ENCODE assay signal across 20 cellular contexts in the genomic region with DNA sequence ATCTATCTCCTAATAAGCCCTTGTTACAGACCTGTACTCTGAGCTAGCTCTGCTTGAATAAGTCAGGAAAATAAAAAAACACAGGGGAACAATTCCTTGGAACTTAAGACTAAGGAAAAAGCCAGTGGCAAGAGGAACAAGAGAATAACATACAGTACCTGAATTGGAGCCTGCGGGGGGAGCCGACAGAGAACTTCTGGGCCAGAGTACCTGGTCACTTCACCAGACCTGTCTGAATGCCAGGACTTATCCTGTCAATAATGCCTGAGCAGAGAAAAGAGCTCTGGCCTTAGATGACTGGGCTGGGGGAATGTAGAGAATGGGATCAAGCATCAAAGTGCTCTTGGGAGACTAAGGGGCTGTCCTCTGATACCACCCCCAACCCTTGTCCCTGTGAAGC. TPM values are rescaled to one million over a fixed set of nuclear protein-coding genes. Genes with fewer than 3 reads are reported as not detected.
A peak's percentile ranks its signal among the peaks of the same experiment; 100 is the strongest.
DNase-seq lines count a peak whose midpoint lies in the region; ATAC-seq, FAIRE-seq and TF ChIP-seq lines count a peak whose summit lies in the region.
"Had no signal": no experiment of that assay in that cellular context is flagged by ENCODE, and none has a peak within 500 bp of the region (broad histone marks: within the 10 kb centered on the region; RNA-seq: fewer than 3 reads in every experiment).

No MANE protein-coding gene starts in this region.

- no peaks in the 10 kb centered on the region for H3K27me3 ChIP-seq in CD8-positive, alpha-beta memory T cell (ENCODE audit: insufficient read depth, low read length, poor library complexity, severe bottlenecking)
- no peaks in the 10 kb centered on the region for H3K27me3 ChIP-seq in gastroesophageal sphincter
- H3K27me3 ChIP-seq: SJSA1, transverse colon had no signal

- H3K4me3 Mint-ChIP-seq in CD8-positive, alpha-beta memory T cell: no peak overlapping the region
- no peak overlapping the region for H3K4me3 Mint-ChIP-seq in T-cell
- H3K4me3 Mint-ChIP-seq in stimulated activated effector memory CD8-positive, alpha-beta T cell treated with anti-CD3 and anti-CD28 coated beads, Interleukin-12 subunit alpha, Interleukin-12 subunit beta, amount 100 ng/mL, for 72 hours: no peak overlapping the region
- H3K4me3 Mint-ChIP-seq: H9; T-helper 1 cell treated with Interleukin-12 subunit alpha and Interleukin-12 subunit beta and Interleukin-4 antibody, amounts not matched to agents 30 μg/mL and 1 μg/mL, for 36 hours had no signal

- no peaks in the 10 kb centered on the region for H3K9me3 Mint-ChIP-seq in CD8-positive, alpha-beta memory T cell
- H3K9me3 Mint-ChIP-seq in T-cell: no peaks in the 10 kb centered on the region
- no peaks in the 10 kb centered on the region for H3K9me3 Mint-ChIP-seq in stimulated activated effector memory CD8-positive, alpha-beta T cell treated with anti-CD3 and anti-CD28 coated beads, Interleukin-12 subunit alpha, Interleukin-12 subunit beta, amount 100 ng/mL, for 72 hours
- H3K9me3 Mint-ChIP-seq: H9; T-helper 1 cell treated with Interleukin-12 subunit alpha and Interleukin-12 subunit beta and Interleukin-4 antibody, amounts not matched to agents 30 μg/mL and 1 μg/mL, for 36 hours had no signal

- no peak overlapping the region for H3K4me3 ChIP-seq in CD8-positive, alpha-beta memory T cell (ENCODE audit: low read length)
- H3K4me3 ChIP-seq in gastroesophageal sphincter: no peak overlapping the region
- no peak overlapping the region for H3K4me3 ChIP-seq in kidney (ENCODE audit: low read length in 2 of 2)
- H3K4me3 ChIP-seq: SJSA1, transverse colon had no signal

- no peak for TF ChIP-seq EP300 in gastroesophageal sphincter (IDR thresholded peaks at IDR 0.05)

- FAIRE-seq in kidney (lab: Jason Lieb, UNC): no peak
- FAIRE-seq: GM12891 had no signal

- no peak for DNase-seq in CD8-positive, alpha-beta memory T cell
- DNase-seq in T-cell (no peak), NCI-H446 (lab: John Stamatoyannopoulos, UW) (no peak), kidney (no peak)
- DNase-seq in stimulated activated effector memory CD8-positive, alpha-beta T cell treated with anti-CD3 and anti-CD28 coated beads, Interleukin-12 subunit alpha, Interleukin-12 subunit beta, amount 100 ng/mL, for 72 hours (ENCODE audit: low spot score in 2 of 2): no peak
- DNase-seq in stimulated activated CD4-positive, alpha-beta T cell treated with anti-CD3 and anti-CD28 coated beads, Interleukin-12 subunit alpha, Interleukin-12 subunit beta, amount 100 ng/mL, for 4 hours: no peak
- DNase-seq: activated CD4-positive, alpha-beta T cell treated with anti-CD3 and anti-CD28 coated beads, Interleukin-2, amount 50 U/mL, for 1 hour; activated effector memory CD4-positive, alpha-beta T cell treated with anti-CD3 and anti-CD28 coated beads, Interleukin-2, amount 50 U/mL, for 16 hours; cerebellar nuclear complex; NCI-H1048; NCI-H2029 had no signal

- TF ChIP-seq CTCF in gastroesophageal sphincter (IDR thresholded peaks at IDR 0.05): no peak
- TF ChIP-seq CTCF in kidney (IDR thresholded peaks at IDR 0.05; ENCODE audit: borderline replicate concordance, extremely low read depth, insufficient read depth): no peak

- CTCF ChIA-PET in CD8-positive, alpha-beta memory T cell (lab: Charles Lee): interaction anchor here (1.1 to 1.8 kb wide), 6 partner anchors 15 to 71 kb away, joined by 4 to 7 read pairs (median 4); no protein-coding TSS in a partner anchor
- CTCF ChIA-PET in T-cell (lab: Charles Lee): interaction anchor here in 1 of 2 donors (1.0 kb wide), 1 partner anchor 9 kb away, joined by 3 read pairs; no protein-coding TSS in a partner anchor

- ATAC-seq in T-cell (replicated peaks in 1 of 4) (no peak), gastroesophageal sphincter (no peak), GM18511 (IDR thresholded peaks at IDR 0.05; ENCODE audit: unreplicated experiment) (no peak)
- no peak for ATAC-seq in stimulated activated effector memory CD8-positive, alpha-beta T cell treated with anti-CD3 and anti-CD28 coated beads, Interleukin-12 subunit alpha, Interleukin-12 subunit beta, amount 100 ng/mL, for 72 hours

- H3K4me1 ChIP-seq in CD8-positive, alpha-beta memory T cell (ENCODE audit: insufficient read depth, low read length): no peaks in the 10 kb centered on the region
- H3K4me1 ChIP-seq in gastroesophageal sphincter (peaks cover 6 to 44% (median 25%) of the 10 kb centered on the region in 3 donors), kidney (ENCODE audit: control insufficient read depth in 1 of 2, insufficient read depth in 1 of 2, low read depth in 1 of 2, low read length in 2 of 2) (peaks cover 3 to 5% of the 10 kb centered on the region in 2 donors)

- intact Hi-C loops in kidney (cut with DNase I): no loop called here

- TF ChIP-seq POLR2A in gastroesophageal sphincter (IDR thresholded peaks at IDR 0.05): no peak

- H3K9me3 ChIP-seq in CD8-positive, alpha-beta memory T cell (ENCODE audit: low read length): no peaks in the 10 kb centered on the region
- H3K9me3 ChIP-seq in gastroesophageal sphincter (no peaks in the 10 kb centered on the region), kidney (ENCODE audit: control insufficient read depth in 1 of 2, low read length in 2 of 2) (no peaks in the 10 kb centered on the region)
- H3K9me3 ChIP-seq: SJSA1, transverse colon had no signal

- peaks cover 4 to 29% (median 13%) of the 10 kb centered on the region in 3 donors for H3K36me3 Mint-ChIP-seq in CD8-positive, alpha-beta memory T cell
- H3K36me3 Mint-ChIP-seq in T-cell: peaks cover 64% of the 10 kb centered on the region
- H3K36me3 Mint-ChIP-seq in stimulated activated effector memory CD8-positive, alpha-beta T cell treated with anti-CD3 and anti-CD28 coated beads, Interleukin-12 subunit alpha, Interleukin-12 subunit beta, amount 100 ng/mL, for 72 hours: peaks cover 26% of the 10 kb centered on the region

- WGBS in gastroesophageal sphincter (ENCODE audit: low coverage in 1 of 2), 2 donors: 58% methylated on average over 2 of the region's 2 CpGs; no CpG with 5 or more reads in 1 of the 2 donors

- H3K4me1 Mint-ChIP-seq in CD8-positive, alpha-beta memory T cell: no peaks in the 10 kb centered on the region
- no peaks in the 10 kb centered on the region for H3K4me1 Mint-ChIP-seq in T-cell
- no peaks in the 10 kb centered on the region for H3K4me1 Mint-ChIP-seq in stimulated activated effector memory CD8-positive, alpha-beta T cell treated with anti-CD3 and anti-CD28 coated beads, Interleukin-12 subunit alpha, Interleukin-12 subunit beta, amount 100 ng/mL, for 72 hours

- H3K27me3 Mint-ChIP-seq in CD8-positive, alpha-beta memory T cell: no peaks in the 10 kb centered on the region
- H3K27me3 Mint-ChIP-seq in T-cell: no peaks in the 10 kb centered on the region

- H3K27ac ChIP-seq in CD8-positive, alpha-beta memory T cell (ENCODE audit: low read depth, low read length): no peak overlapping the region
- H3K27ac ChIP-seq in gastroesophageal sphincter (peak overlapping the region in 3 of 4 donors; percentile 25 to 79 (median 71)), kidney (ENCODE audit: low read depth in 2 of 2, low read length in 2 of 2) (no peak overlapping the region)

- peak overlapping the region in 6 of 8 donors; percentile 39 to 81 (median 62) for H3K27ac Mint-ChIP-seq in CD8-positive, alpha-beta memory T cell
- peak overlapping the region; percentile 41 to 60 for H3K27ac Mint-ChIP-seq in T-cell
- H3K27ac Mint-ChIP-seq in stimulated activated effector memory CD8-positive, alpha-beta T cell treated with anti-CD3 and anti-CD28 coated beads, Interleukin-12 subunit alpha, Interleukin-12 subunit beta, amount 100 ng/mL, for 72 hours: peak overlapping the region; percentile 68
- H3K27ac Mint-ChIP-seq: T-helper 1 cell treated with Interleukin-12 subunit alpha and Interleukin-12 subunit beta and Interleukin-4 antibody, amounts not matched to agents 30 μg/mL and 1 μg/mL, for 36 hours had no signal

- no peak overlapping the region for H3K9ac ChIP-seq in kidney (ENCODE audit: low read length in 2 of 2)

- POLR2A ChIA-PET in CD8-positive, alpha-beta memory T cell (lab: Charles Lee): no interaction called here
- POLR2A ChIA-PET in T-cell (lab: Charles Lee): no interaction called here

- H3K36me3 ChIP-seq in CD8-positive, alpha-beta memory T cell (ENCODE audit: insufficient read depth, low read length): peaks cover 76% of the 10 kb centered on the region
- H3K36me3 ChIP-seq in gastroesophageal sphincter: peaks cover 9 to 99% of the 10 kb centered on the region in 2 donors
- H3K36me3 ChIP-seq in kidney (ENCODE audit: control insufficient read depth in 1 of 2, insufficient read depth in 2 of 2, low read length in 2 of 2): peaks cover 67 to 90% of the 10 kb centered on the region in 2 donors

RNA-seq across cellular contexts. Expression of a gene that starts 15.1 kb away (rescaled TPM):
- 10 to 100 TPM; 77.4 to 81.4 TPM for total RNA-seq in CD8-positive, alpha-beta memory T cell
- polyA plus RNA-seq in CD8-positive, alpha-beta memory T cell: 9.1 TPM
- 10 to 100 TPM; 12.3 to 27.5 (median 15.9) TPM for total RNA-seq in T-cell
- total RNA-seq in gastroesophageal sphincter: 100 to 1,000 TPM in 3 of 4 donors, 10 to 100 TPM in 1; 94.6 to 325 (median 164) TPM
- total RNA-seq in kidney: 112 TPM
- 143 TPM for polyA plus RNA-seq in kidney (ENCODE audit: insufficient read depth, low read depth, low replicate concordance)

RNA-seq across cellular contexts. Expression of a gene that starts 29.9 kb away (rescaled TPM):
- not detected for total RNA-seq in CD8-positive, alpha-beta memory T cell
- not detected for polyA plus RNA-seq in CD8-positive, alpha-beta memory T cell
- not detected for total RNA-seq in T-cell
- total RNA-seq in gastroesophageal sphincter: 1 to 10 TPM; 1.3 to 8.8 (median 2.2) TPM
- 0.57 TPM for total RNA-seq in kidney
- polyA plus RNA-seq in kidney (ENCODE audit: insufficient read depth, low read depth, low replicate concordance): not detected
- total RNA-seq: LHCN-M2, renal cortical epithelial cell, SJSA1 had no signal

RNA-seq across cellular contexts. Expression of a gene that starts 42.0 kb away (rescaled TPM):
- 10 to 100 TPM; 95.6 to 97.0 TPM for total RNA-seq in CD8-positive, alpha-beta memory T cell
- polyA plus RNA-seq in CD8-positive, alpha-beta memory T cell: 54.2 TPM
- total RNA-seq in T-cell: 100 to 1,000 TPM; 173 to 221 (median 209) TPM
- total RNA-seq in gastroesophageal sphincter: 100 to 1,000 TPM; 154 to 211 (median 159) TPM
- 136 TPM for total RNA-seq in kidney
- polyA plus RNA-seq in kidney (ENCODE audit: insufficient read depth, low read depth, low replicate concordance): 69.6 TPM

Comparison
In these comparisons a context has a peak if more than half of its experiments do, and no peak if none do; other contexts are left out.
1. H3K27ac ChIP-seq: peak in gastroesophageal sphincter (3 of 4); none in CD8-positive, alpha-beta memory T cell (single experiment) and kidney (0 of 2).
2. Peak in every context shown above with its lines, with median percentiles within 50 percentile points of each other: H3K27ac Mint-ChIP-seq.